In genomic region chr18:22933958-22934423, GRCh38 we compare ENCODE assay signal across 8 cellular contexts. TPM values are rescaled to one million over a fixed set of nuclear protein-coding genes. Genes with fewer than 3 reads are reported as not detected.
DNase-seq lines count a peak whose midpoint lies in the region; ATAC-seq, FAIRE-seq and TF ChIP-seq lines count a peak whose summit lies in the region.

No MANE protein-coding gene starts in this region.

- DNase-seq in astrocyte (ENCODE audit: low read depth) (peak; percentile 19), mesendoderm (no peak), GM19240 (ENCODE audit: insufficient read length, low spot score) (no peak), GM12891 (ENCODE audit: insufficient read length, low spot score) (no peak)

- peaks cover 2% of the 10 kb centered on the region for H3K4me1 Mint-ChIP-seq in astrocyte (ENCODE audit: low read depth, unreplicated experiment)

- H3K27ac Mint-ChIP-seq in astrocyte (ENCODE audit: unreplicated experiment), result peak overlapping the region; percentile 59

- H3K9me3 ChIP-seq in astrocyte (ENCODE audit: insufficient read depth, low read depth, low read length), result no peaks in the 10 kb centered on the region

- H4K5ac ChIP-seq in mesendoderm (ENCODE audit: low read length), result no peak overlapping the region

- H3K4me3 Mint-ChIP-seq in astrocyte (ENCODE audit: unreplicated experiment), result peak overlapping the region; percentile 95

- peak overlapping the region; percentile 48 for H3K4ac ChIP-seq in mesendoderm (ENCODE audit: low read depth, low read length)

- peak overlapping the region; percentile 100 for H2AFZ ChIP-seq in ACC112 (ENCODE audit: low read length, unreplicated experiment)
- peak overlapping the region; percentile 90 for H2AFZ ChIP-seq in astrocyte (ENCODE audit: low read depth, low read length)

- H2BK15ac ChIP-seq in mesendoderm (replicated peaks; ENCODE audit: low read depth), result no peak overlapping the region

- ATAC-seq in GM19035 (IDR thresholded peaks at IDR 0.05; ENCODE audit: unreplicated experiment), result peak; percentile 16
- peak; percentile 7 for ATAC-seq in HG03565 (IDR thresholded peaks at IDR 0.05; ENCODE audit: unreplicated experiment)
- no peak for ATAC-seq in GM21526 (IDR thresholded peaks at IDR 0.05; ENCODE audit: low FRiP score, unreplicated experiment)

- no peak overlapping the region for H2AK5ac ChIP-seq in mesendoderm (ENCODE audit: low read length)

- no peak overlapping the region for H3K23ac ChIP-seq in mesendoderm (ENCODE audit: low read length)

- H2BK120ac ChIP-seq in mesendoderm (ENCODE audit: low read depth, low read length), result no peak overlapping the region

- H3K79me2 ChIP-seq in ACC112 (ENCODE audit: control insufficient read depth, insufficient read depth, low read length, unreplicated experiment) (peaks cover 29% of the 10 kb centered on the region), astrocyte (ENCODE audit: insufficient read depth, low read length) (peaks cover 35% of the 10 kb centered on the region), mesendoderm (ENCODE audit: control insufficient read depth, insufficient read depth, low read length) (peaks cover 6% of the 10 kb centered on the region)

- no peak overlapping the region for H4K8ac ChIP-seq in mesendoderm (ENCODE audit: low read depth, low read length)

- FAIRE-seq in astrocyte (lab: Jason Lieb, UNC), result no peak
- no peak for FAIRE-seq in GM12891 (lab: Jason Lieb, UNC)

- no peaks in the 10 kb centered on the region for H4K20me1 ChIP-seq in astrocyte (ENCODE audit: insufficient read depth, low read length)

- peaks cover 2% of the 10 kb centered on the region for H3K79me1 ChIP-seq in mesendoderm (ENCODE audit: low read length)

- WGBS in mesendoderm (ENCODE audit: extremely low coverage, insufficient coverage, low lambda C conversion rate), result no CpG with 5 or more reads among the region's 17 CpGs

- H3K9me3 Mint-ChIP-seq in astrocyte (ENCODE audit: unreplicated experiment), result no peaks in the 10 kb centered on the region

- H3K27ac ChIP-seq in ACC112 (ENCODE audit: low read depth, low read length) (peak overlapping the region; percentile 93), astrocyte (ENCODE audit: low read depth, low read length) (peak overlapping the region; percentile 96), mesendoderm (ENCODE audit: low read depth, low read length) (no peak overlapping the region)

- H3K36me3 ChIP-seq in ACC112 (ENCODE audit: insufficient read depth, low read length), result no peaks in the 10 kb centered on the region
- no peaks in the 10 kb centered on the region for H3K36me3 ChIP-seq in astrocyte (ENCODE audit: insufficient read depth, low read length)
- no peaks in the 10 kb centered on the region for H3K36me3 ChIP-seq in mesendoderm (ENCODE audit: control insufficient read depth, insufficient read depth, low read length)

- H3K4me1 ChIP-seq in ACC112 (ENCODE audit: control insufficient read depth, insufficient read depth, low read length, unreplicated experiment), result peaks cover 15% of the 10 kb centered on the region
- peaks cover 13% of the 10 kb centered on the region for H3K4me1 ChIP-seq in astrocyte (ENCODE audit: insufficient read depth, low read length)
- H3K4me1 ChIP-seq in mesendoderm (ENCODE audit: control insufficient read depth, low read depth, low read length), result no peaks in the 10 kb centered on the region

- no peak for TF ChIP-seq POLR2A in GM12891 (IDR thresholded peaks at IDR 0.05; ENCODE audit: low read depth, low read length)

- H3K9ac ChIP-seq in astrocyte (ENCODE audit: low read length) (peak overlapping the region; percentile 98), mesendoderm (ENCODE audit: low read length) (peak overlapping the region; percentile 97)

- no peak overlapping the region for H2BK5ac ChIP-seq in mesendoderm (ENCODE audit: low read length)

- H3K27me3 ChIP-seq in ACC112 (ENCODE audit: insufficient read depth, low read length), result no peaks in the 10 kb centered on the region
- no peaks in the 10 kb centered on the region for H3K27me3 ChIP-seq in astrocyte (ENCODE audit: insufficient read depth, low read length)
- H3K27me3 ChIP-seq in mesendoderm (ENCODE audit: insufficient read depth, low read length, poor library complexity), result no peaks in the 10 kb centered on the region

- no peaks in the 10 kb centered on the region for H3K27me3 Mint-ChIP-seq in astrocyte (ENCODE audit: low read depth, unreplicated experiment)

- H3K56ac ChIP-seq in mesendoderm (ENCODE audit: low read length), result peak overlapping the region; percentile 87

- H3K4me3 ChIP-seq in ACC112 (ENCODE audit: low read depth, low read length), result peak overlapping the region; percentile 100
- peak overlapping the region; percentile 96 for H3K4me3 ChIP-seq in astrocyte (ENCODE audit: insufficient read depth, low read depth, low read length)
- peak overlapping the region; percentile 52 for H3K4me3 ChIP-seq in mesendoderm (ENCODE audit: low read length)

- TF ChIP-seq CTCF in astrocyte (IDR thresholded peaks at IDR 0.05; ENCODE audit: insufficient read depth, low read depth, low read length), result no peak

- H3K36me3 Mint-ChIP-seq in astrocyte (ENCODE audit: low read depth, unreplicated experiment), result peaks cover 4% of the 10 kb centered on the region

- H3K18ac ChIP-seq in mesendoderm (ENCODE audit: low read length), result peak overlapping the region; percentile 61

- H3K4me2 ChIP-seq in astrocyte (ENCODE audit: low read length), result peak overlapping the region; percentile 98
- H3K4me2 ChIP-seq in mesendoderm (ENCODE audit: low read length), result peak overlapping the region; percentile 99

TF ChIP-seq in GM12891, 5 proteins besides CTCF, POLR2A, EP300 and RAD21:
- TF ChIP-seq POU2F2 (IDR thresholded peaks at IDR 0.05; ENCODE audit: low read depth, low read length) (no peak), PAX5 (IDR thresholded peaks at IDR 0.05; ENCODE audit: insufficient read depth, low read length, severe bottlenecking) (no peak), TAF1 (IDR thresholded peaks at IDR 0.05; ENCODE audit: low read depth, low read length) (no peak), SPI1 (IDR thresholded peaks at IDR 0.05; ENCODE audit: low read depth, low read length) (no peak), POLR2AphosphoS5 (IDR thresholded peaks at IDR 0.05; ENCODE audit: low read depth, low read length) (no peak)

RNA-seq across cellular contexts. Expression of gene RBBP8, which starts 0.9 kb away (rescaled TPM):
- total RNA-seq in astrocyte, result 16.7 and 23.4 TPM in 2 replicates
- 62.0 TPM for polyA plus RNA-seq in mesendoderm (2013, experiment 1 of 2)
- polyA plus RNA-seq in mesendoderm (2013, experiment 2 of 2), result 70.7 TPM
- polyA plus RNA-seq in GM12891 (2012; ENCODE audit: low read depth, missing spikeins), result 28.1 TPM
